In genomic region chr9:75454043-75454442, GRCh38 we compare ENCODE assay signal across 18 cellular contexts.
DNase-seq lines count a peak whose midpoint lies in the region; ATAC-seq and TF ChIP-seq lines count a peak whose summit lies in the region.
"Had no signal": no experiment of that assay in that cellular context is flagged by ENCODE, and none has a peak within 500 bp of the region (broad histone marks: within the 10 kb centered on the region; RNA-seq: fewer than 3 reads in every experiment).

No MANE protein-coding gene starts in this region.

- H3K4me3 Mint-ChIP-seq in endodermal cell (no peak overlapping the region), chondrocyte (ENCODE audit: unreplicated experiment) (no peak overlapping the region)
- H3K4me3 Mint-ChIP-seq: CD14-positive monocyte; CD4-positive, alpha-beta memory T cell; IgD-negative memory B cell had no signal

- H3K4me1 Mint-ChIP-seq in endodermal cell (peaks cover 28% of the 10 kb centered on the region), chondrocyte (ENCODE audit: low read depth) (peaks cover 68% of the 10 kb centered on the region)
- H3K4me1 Mint-ChIP-seq: CD4-positive, alpha-beta memory T cell had no signal

- no peak for TF ChIP-seq POLR2A in gastrocnemius medialis (IDR thresholded peaks at IDR 0.05)
- TF ChIP-seq POLR2A in transverse colon (IDR thresholded peaks at IDR 0.05), result no peak

- 86% methylated on average over 2 of the region's 2 CpGs; no CpG with 5 or more reads in 1 of the 2 experiments for WGBS in endodermal cell (ENCODE audit: insufficient coverage in 1 of 2, insufficient read length in 1 of 2), 2 experiments
- WGBS in transverse colon (ENCODE audit: low coverage in 1 of 2), 2 donors, result 54% methylated on average over 2 of the region's 2 CpGs; no CpG with 5 or more reads in 1 of the 2 donors

- intact Hi-C loops in gastrocnemius medialis (cut with DNase I; ENCODE audit: low total_unique reads) (loop anchor here (5.0 kb wide), 1 partner anchor 77 kb away; no protein-coding TSS in a partner anchor), transverse colon (cut with DNase I; ENCODE audit: low total_unique reads) (no loop called here)

- H3K27ac Mint-ChIP-seq in endodermal cell (no peak overlapping the region), chondrocyte (ENCODE audit: unreplicated experiment) (no peak overlapping the region)
- H3K27ac Mint-ChIP-seq: CD14-positive monocyte; CD4-positive, alpha-beta memory T cell had no signal

- H3K36me3 Mint-ChIP-seq in endodermal cell (ENCODE audit: low read depth), result no peaks in the 10 kb centered on the region
- no peaks in the 10 kb centered on the region for H3K36me3 Mint-ChIP-seq in chondrocyte (ENCODE audit: low read depth)
- H3K36me3 Mint-ChIP-seq: CD14-positive monocyte; CD4-positive, alpha-beta memory T cell; IgD-negative memory B cell had no signal

- no peak for TF ChIP-seq EP300 in transverse colon (IDR thresholded peaks at IDR 0.05; ENCODE audit: low read depth)

- H3K27me3 ChIP-seq in endodermal cell (ENCODE audit: control insufficient read depth, insufficient read depth, low read length, poor library complexity, severe bottlenecking) (no peaks in the 10 kb centered on the region), gastrocnemius medialis (no peaks in the 10 kb centered on the region), transverse colon (no peaks in the 10 kb centered on the region)
- H3K27me3 ChIP-seq: BLaER1 had no signal

- no peak for ATAC-seq in gastrocnemius medialis
- ATAC-seq in HG03469 (IDR thresholded peaks at IDR 0.05; ENCODE audit: unreplicated experiment), result no peak

- H3K9me3 Mint-ChIP-seq in endodermal cell (no peaks in the 10 kb centered on the region), chondrocyte (ENCODE audit: low read depth) (no peaks in the 10 kb centered on the region)
- H3K9me3 Mint-ChIP-seq: CD4-positive, alpha-beta memory T cell had no signal

- peak; percentile 20 for DNase-seq in HuH-7 (ENCODE audit: low spot score)
- no peak for DNase-seq in endodermal cell
- no peak for DNase-seq in gastrocnemius medialis
- peak; percentile 19 for DNase-seq in transverse colon
- no peak for DNase-seq in activated CD8-positive, alpha-beta memory T cell treated with anti-CD3 and anti-CD28 coated beads for 24 hours
- no peak for DNase-seq in chondrocyte (ENCODE audit: low spot score)
- DNase-seq in SW 1271 (lab: John Stamatoyannopoulos, UW), result no peak
- DNase-seq: 8988T; CD4-positive, alpha-beta memory T cell; DMS153; DMS79; GF-D8; GOT3 had no signal

- H3K9me3 ChIP-seq in endodermal cell (ENCODE audit: control insufficient read depth, low read length) (no peaks in the 10 kb centered on the region), gastrocnemius medialis (no peaks in the 10 kb centered on the region), transverse colon (no peaks in the 10 kb centered on the region)
- H3K9me3 ChIP-seq: BLaER1, HAP-1 had no signal

- H3K9ac ChIP-seq in endodermal cell (ENCODE audit: extremely low read depth, low read length, poor library complexity, severe bottlenecking), result no peak overlapping the region
- H3K9ac ChIP-seq: BLaER1 had no signal

- peak; percentile 37 for TF ChIP-seq CTCF in endodermal cell (conservative IDR thresholded peaks at IDR 0.05)
- TF ChIP-seq CTCF in gastrocnemius medialis (IDR thresholded peaks at IDR 0.05 in 4 of 5, conservative IDR thresholded peaks at IDR 0.05 in 1 of 5), result no peak
- TF ChIP-seq CTCF in transverse colon (IDR thresholded peaks at IDR 0.05), result peak in 2 of 5 experiments; percentile 3 to 24
- TF ChIP-seq CTCF in chondrocyte (IDR thresholded peaks at IDR 0.05), result no peak

- H3K27ac ChIP-seq in endodermal cell (ENCODE audit: low read depth, low read length) (no peak overlapping the region), gastrocnemius medialis (peak overlapping the region in 3 of 4 donors; percentile 30 to 59 (median 57)), transverse colon (no peak overlapping the region)
- H3K27ac ChIP-seq: BLaER1 had no signal

- H3K4me1 ChIP-seq in endodermal cell (ENCODE audit: control insufficient read depth, insufficient read depth, low read length) (no peaks in the 10 kb centered on the region), gastrocnemius medialis (peaks cover 0 to 9% of the 10 kb centered on the region in 2 donors), transverse colon (peaks cover 0 to 40% (median 7%) of the 10 kb centered on the region in 4 donors)
- H3K4me1 ChIP-seq: HAP-1 had no signal

- H3K27me3 Mint-ChIP-seq in endodermal cell (ENCODE audit: insufficient read depth), result no peaks in the 10 kb centered on the region
- H3K27me3 Mint-ChIP-seq in chondrocyte (ENCODE audit: low read depth), result no peaks in the 10 kb centered on the region
- H3K27me3 Mint-ChIP-seq: CD4-positive, alpha-beta memory T cell had no signal

- in situ Hi-C loops in gastrocnemius medialis (cut with MboI; ENCODE audit: low sequenced_read_pairs in 4 of 4), result no loop called here
- in situ Hi-C loops in transverse colon (cut with MboI; ENCODE audit: low pct_ligation_motif_present in 1 of 4, low pct_unique_long_range_greater_than_20kb in 1 of 4, low sequenced_read_pairs in 3 of 4), result no loop called here

- H3K4me3 ChIP-seq in endodermal cell (ENCODE audit: low read length), result no peak overlapping the region
- no peak overlapping the region for H3K4me3 ChIP-seq in gastrocnemius medialis
- H3K4me3 ChIP-seq in transverse colon, result no peak overlapping the region
- H3K4me3 ChIP-seq: BLaER1, HAP-1 had no signal

- H3K36me3 ChIP-seq in endodermal cell (ENCODE audit: control insufficient read depth, insufficient read depth, low read length), result no peaks in the 10 kb centered on the region
- H3K36me3 ChIP-seq in gastrocnemius medialis, result no peaks in the 10 kb centered on the region
- no peaks in the 10 kb centered on the region for H3K36me3 ChIP-seq in transverse colon
- H3K36me3 ChIP-seq: BLaER1, HAP-1 had no signal

Comparison
In these comparisons a context has a peak if more than half of its experiments do, and no peak if none do; other contexts are left out.
1. DNase-seq: peak in HuH-7 (single experiment) and transverse colon (single experiment); none in endodermal cell (single experiment), gastrocnemius medialis (0 of 2), activated CD8-positive, alpha-beta memory T cell treated with anti-CD3 and anti-CD28 coated beads for 24 hours (single experiment), chondrocyte (single experiment) and SW 1271 (0 of 2).
2. H3K27ac ChIP-seq: peak in gastrocnemius medialis (3 of 4); none in endodermal cell (single experiment) and transverse colon (0 of 4).